In the genomic region with DNA sequence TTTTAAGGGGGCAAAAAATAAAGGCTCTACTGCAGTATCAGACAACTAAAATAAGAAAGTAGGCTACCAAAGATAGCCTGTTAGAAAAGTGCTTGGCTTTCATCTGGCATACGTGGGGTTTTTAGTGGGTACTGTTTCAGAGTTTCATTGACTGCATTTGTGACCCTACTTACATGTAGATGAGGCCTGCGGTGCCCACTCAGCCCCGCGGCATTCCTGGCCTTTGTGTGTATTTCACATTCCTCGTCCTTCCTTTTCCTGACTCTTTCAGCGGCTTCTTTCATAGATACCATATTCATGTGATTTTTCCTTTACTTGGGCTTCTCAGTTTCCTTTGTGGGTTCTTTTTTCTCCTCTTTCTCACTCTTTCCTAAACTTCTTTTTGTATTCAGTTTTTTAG, we compare ENCODE assay signal across 24 cellular contexts. TPM values are rescaled to one million over a fixed set of nuclear protein-coding genes. Genes with fewer than 3 reads are reported as not detected.
A peak's percentile ranks its signal among the peaks of the same experiment; 100 is the strongest.
DNase-seq lines count a peak whose midpoint lies in the region; ATAC-seq, FAIRE-seq and TF ChIP-seq lines count a peak whose summit lies in the region.
"Had no signal": no experiment of that assay in that cellular context is flagged by ENCODE, and none has a peak within 500 bp of the region (broad histone marks: within the 10 kb centered on the region; RNA-seq: fewer than 3 reads in every experiment).

No MANE protein-coding gene starts in this region.

- H2AFZ ChIP-seq in H1 (ENCODE audit: low read length), result no peak overlapping the region

- H3K23me2 ChIP-seq in H1 (ENCODE audit: low read depth, low read length), result no peaks in the 10 kb centered on the region

- no peak overlapping the region for H3K4ac ChIP-seq in H1 (replicated peaks; ENCODE audit: insufficient read length, low read depth, low read length)

- no peaks in the 10 kb centered on the region for H3K4me1 Mint-ChIP-seq in CD4-positive, alpha-beta T cell (ENCODE audit: low read depth)

- CTCF ChIA-PET in H1 (lab: Charles Lee; ENCODE audit: partially characterized antibody), result no interaction called here
- CTCF ChIA-PET in CD4-positive, alpha-beta T cell (lab: Charles Lee), result no interaction called here

- H4K8ac ChIP-seq in H1 (ENCODE audit: extremely low read depth, insufficient read depth, low read length), result no peak overlapping the region

- H3K4me3 Mint-ChIP-seq in CD4-positive, alpha-beta T cell, result no peak overlapping the region
- H3K4me3 Mint-ChIP-seq: CD8-positive, alpha-beta memory T cell had no signal

- TF ChIP-seq RAD21 in H1 (IDR thresholded peaks at IDR 0.05 in 1 of 2, conservative IDR thresholded peaks at IDR 0.05 in 1 of 2; ENCODE audit: low read depth in 2 of 2, low read length in 2 of 2), result no peak

- H3K36me3 Mint-ChIP-seq in CD4-positive, alpha-beta T cell (ENCODE audit: low read depth), result peaks cover 91% of the 10 kb centered on the region

- H3K14ac ChIP-seq in H1 (ENCODE audit: insufficient read length), result no peak overlapping the region

- no peak overlapping the region for H2BK5ac ChIP-seq in H1 (ENCODE audit: low read depth, low read length)

- H3K9ac ChIP-seq in HUES6 (ENCODE audit: low read length), result no peak overlapping the region
- no peak overlapping the region for H3K9ac ChIP-seq in H1 (replicated peaks in 1 of 4; ENCODE audit: extremely low read depth in 1 of 4, low read depth in 3 of 4, low read length in 3 of 4)
- H3K9ac ChIP-seq: BLaER1 had no signal

- no peak overlapping the region for H3K56ac ChIP-seq in H1 (replicated peaks; ENCODE audit: insufficient read length, low read depth, low read length)

- TF ChIP-seq EP300 in H1 (IDR thresholded peaks at IDR 0.05; ENCODE audit: borderline replicate concordance in 1 of 2, low read depth in 2 of 2, low read length in 2 of 2), result no peak

- H3K27me3 ChIP-seq in HUES6 (ENCODE audit: control insufficient read depth, insufficient read depth, low read length) (no peaks in the 10 kb centered on the region), H1 (replicated peaks in 1 of 4; ENCODE audit: control insufficient read depth in 3 of 4, extremely low read depth in 1 of 4, insufficient read depth in 3 of 4, low read length in 3 of 4) (no peaks in the 10 kb centered on the region)
- no peaks in the 10 kb centered on the region for H3K27me3 ChIP-seq in CD4-positive, alpha-beta T cell (ENCODE audit: control insufficient read depth, insufficient read depth, low read length)
- H3K27me3 ChIP-seq: BLaER1 had no signal

- no peak overlapping the region for H2BK15ac ChIP-seq in H1 (ENCODE audit: low read length)

- H3K79me1 ChIP-seq in H1 (ENCODE audit: low read depth, low read length), result peaks cover 6% of the 10 kb centered on the region

- H3K27ac ChIP-seq in HUES6 (ENCODE audit: low read depth, low read length) (peak overlapping the region; percentile 14; the same call in 1 of the 2 replicates), H1 (ENCODE audit: low read depth, low read length) (no peak overlapping the region)
- no peak overlapping the region for H3K27ac ChIP-seq in CD4-positive, alpha-beta T cell (ENCODE audit: low read depth, low read length)
- H3K27ac ChIP-seq: A549, BLaER1 had no signal

- H2AK5ac ChIP-seq in H1 (ENCODE audit: low read depth, low read length), result no peak overlapping the region

- peak; percentile 14 for DNase-seq in ELF-1 (ENCODE audit: low read depth, low spot score)
- DNase-seq in H1 (ENCODE audit: low read depth in 1 of 2, low spot score in 2 of 2), result peak in 1 of 2 experiments; percentile 38
- peak; percentile 16 for DNase-seq in iPS-NIHi7 (ENCODE audit: extremely low spot score)
- DNase-seq in stimulated activated CD4-positive, alpha-beta T cell treated with anti-CD3 and anti-CD28 coated beads, Interleukin-4, amount 100 ng/mL, for 1 hour, result no peak
- no peak for DNase-seq in CD4-positive, alpha-beta T cell
- no peak for DNase-seq in left cardiac atrium
- DNase-seq in cerebellar nuclear complex (lab: John Stamatoyannopoulos, UW), result no peak
- DNase-seq: CD8-positive, alpha-beta memory T cell; DMS53; EL; MM.1S; NCI-H1105; NCI-H2081; NCI-H2171 treated with DMSO at 0.1 percent for 48 hours; NCI-H510A; NCI-H82; PC-3; RPMI8226; SHP77 treated with DMSO at 0.1 percent for 48 hours had no signal

- H3K27me3 Mint-ChIP-seq in CD4-positive, alpha-beta T cell, result no peaks in the 10 kb centered on the region
- H3K27me3 Mint-ChIP-seq: CD8-positive, alpha-beta memory T cell had no signal

- intact Hi-C loops in CD4-positive, alpha-beta T cell (cut with DNase I, micrococcal nuclease), result no loop called here
- intact Hi-C loops in left cardiac atrium (cut with DNase I), result no loop called here

- H3K18ac ChIP-seq in H1 (ENCODE audit: extremely low read depth, low read length), result no peak overlapping the region

- no peak overlapping the region for H4K5ac ChIP-seq in H1 (ENCODE audit: insufficient read length, low read depth, low read length)

- no peak for ATAC-seq in CD4-positive, alpha-beta T cell (ENCODE audit: poor library complexity)
- no peak for ATAC-seq in left cardiac atrium
- ATAC-seq: A549, PC-3, SK-N-SH treated with all-trans-retinoic acid at 6 μM for 48 hours had no signal

- no peak overlapping the region for H4K91ac ChIP-seq in H1 (replicated peaks; ENCODE audit: insufficient read length, low read length)

- peak overlapping the region in 1 of 2 experiments; percentile 22; a peak in 1 of 4 replicates for H3K4me2 ChIP-seq in H1 (ENCODE audit: insufficient read depth in 1 of 2, low read depth in 2 of 2, low read length in 2 of 2)
- H3K4me2 ChIP-seq: A549, BLaER1 had no signal

- no peak overlapping the region for H2BK120ac ChIP-seq in H1 (replicated peaks; ENCODE audit: low read depth, low read length)

- H3K4me1 ChIP-seq in HUES6 (ENCODE audit: control insufficient read depth, insufficient read depth, low read length) (peaks cover 10% of the 10 kb centered on the region; the same call in 1 of the 2 replicates), H1 (replicated peaks in 1 of 4; ENCODE audit: control insufficient read depth in 3 of 4, insufficient read depth in 4 of 4, low read length in 3 of 4) (no peaks in the 10 kb centered on the region; a peak in 1 of 7 replicates)
- H3K4me1 ChIP-seq: BLaER1 had no signal

- H3K79me2 ChIP-seq in H1 (ENCODE audit: control insufficient read depth in 1 of 2, insufficient read depth in 2 of 2, low read length in 2 of 2), result no peaks in the 10 kb centered on the region

- H3K36me3 ChIP-seq in HUES6 (ENCODE audit: control insufficient read depth, insufficient read depth, low read length), result peaks cover 93% of the 10 kb centered on the region
- peaks cover 10 to 72% (median 30%) of the 10 kb centered on the region in 4 experiments for H3K36me3 ChIP-seq in H1 (ENCODE audit: control insufficient read depth in 2 of 4, insufficient read depth in 4 of 4, low read length in 3 of 4)

- 55% methylated on average over 6 of the region's 6 CpGs; no CpG with 5 or more reads in 1 of the 2 experiments for WGBS in H1 (ENCODE audit: extremely low coverage in 1 of 2, insufficient coverage in 1 of 2, insufficient read length in 1 of 2, insufficient replicate concordance in 2 of 2, low coverage in 1 of 2, low lambda C conversion rate in 2 of 2, missing lambda C conversion rate in 1 of 2), 2 experiments

- no peak for FAIRE-seq in H1 (lab: Jason Lieb, UNC)
- FAIRE-seq: A549, GM12891 had no signal

- no peak overlapping the region for H2BK12ac ChIP-seq in H1 (ENCODE audit: low read depth, low read length)

- no peak overlapping the region for H3K4me3 ChIP-seq in HUES6 (ENCODE audit: low read depth, low read length)
- no peak overlapping the region for H3K4me3 ChIP-seq in H1 (ENCODE audit: extremely low read depth in 1 of 4, insufficient read depth in 2 of 4, low read depth in 3 of 4, low read length in 4 of 4)
- H3K4me3 ChIP-seq: A549, BLaER1 had no signal

- H4K20me1 ChIP-seq in H1 (replicated peaks in 1 of 2; ENCODE audit: control insufficient read depth in 1 of 2, insufficient read depth in 2 of 2, low read length in 2 of 2), result peaks cover 0 to 2% of the 10 kb centered on the region in 2 experiments

- no peak for TF ChIP-seq CTCF in H1 (IDR thresholded peaks at IDR 0.05; ENCODE audit: control extremely low read depth in 1 of 3, insufficient read depth in 1 of 3, low read depth in 1 of 3, low read length in 3 of 3)
- TF ChIP-seq CTCF in CD4-positive, alpha-beta T cell (IDR thresholded peaks at IDR 0.05), result no peak

- POLR2A ChIA-PET in H1 (lab: Charles Lee; ENCODE audit: partially characterized antibody), result interaction anchor here (1.0 kb wide), 1 partner anchor 10 kb away, joined by 3 read pairs; no protein-coding TSS in a partner anchor
- POLR2A ChIA-PET in CD4-positive, alpha-beta T cell (lab: Charles Lee), result no interaction called here

- H3K9me3 Mint-ChIP-seq in CD4-positive, alpha-beta T cell, result no peaks in the 10 kb centered on the region
- H3K9me3 Mint-ChIP-seq: CD8-positive, alpha-beta memory T cell had no signal

- H3K23ac ChIP-seq in H1 (ENCODE audit: insufficient read length), result no peak overlapping the region

- H2BK20ac ChIP-seq in H1 (ENCODE audit: low read length), result no peak overlapping the region

- TF ChIP-seq POLR2A in H1 (IDR thresholded peaks at IDR 0.05; ENCODE audit: control extremely low read depth in 1 of 2, low read depth in 2 of 2, low read length in 2 of 2), result no peak

- H3K27ac Mint-ChIP-seq in CD4-positive, alpha-beta T cell, result no peak overlapping the region

- H3K9me3 ChIP-seq in HUES6 (ENCODE audit: control insufficient read depth, insufficient read depth, low read depth, low read length) (no peaks in the 10 kb centered on the region), H1 (ENCODE audit: insufficient read depth in 2 of 2, low read depth in 1 of 2, low read length in 1 of 2) (no peaks in the 10 kb centered on the region)
- no peaks in the 10 kb centered on the region for H3K9me3 ChIP-seq in CD4-positive, alpha-beta T cell (ENCODE audit: control insufficient read depth, low read length)
- H3K9me3 ChIP-seq: A549, BLaER1 had no signal

TF ChIP-seq in H1, 55 proteins besides CTCF, POLR2A, EP300 and RAD21:
- TF ChIP-seq TEAD4 (IDR thresholded peaks at IDR 0.05; ENCODE audit: low read depth, low read length) (peak; percentile 88), SUZ12 (IDR thresholded peaks at IDR 0.05; ENCODE audit: low read length) (no peak)

RNA-seq across cellular contexts. Expression of gene UBE3C, which starts 50.7 kb away (rescaled TPM):
- 49.6 and 54.1 TPM in 2 replicates for total RNA-seq in H1 (2021; fragmentation: NEBNext Ultra II Directional; extraction: Animal tissue kit (Norgen Biotek cat#: 25700))
- polyA plus RNA-seq in H1 (2011; rRNA removed), result 26.5 and 32.0 TPM in 2 replicates
- 33.5 TPM for polyA plus RNA-seq in H1 (2011; cell fraction: cytosol; rRNA removed)
- 24.1 TPM for polyA plus RNA-seq in H1 (2011; cell fraction: nucleus; rRNA removed)
- polyA plus RNA-seq in H1 (2012, experiment 1 of 2), result 27.1 to 31.9 TPM (median 29.9 TPM) in 4 replicates
- 6.2 TPM for polyA plus RNA-seq in H1 (2012, experiment 2 of 2)
- 28.9 TPM for polyA plus RNA-seq in H1 (2013, experiment 1 of 2)
- polyA plus RNA-seq in H1 (2013, experiment 2 of 2), result 28.0 TPM
- 62.7 and 66.1 TPM in 2 replicates for polyA minus RNA-seq in H1 (2011; rRNA and poly(A)+ RNA removed)
- polyA minus RNA-seq in H1 (2011; cell fraction: cytosol; rRNA and poly(A)+ RNA removed), result 38.2 TPM
- polyA minus RNA-seq in H1 (2011; cell fraction: nucleus; rRNA and poly(A)+ RNA removed), result 61.8 TPM
- 10 to 100 TPM; 30.8 to 32.3 TPM for total RNA-seq in CD4-positive, alpha-beta T cell
- 10 to 100 TPM; 46.1 to 55.4 TPM for total RNA-seq in left cardiac atrium

Comparison
In these comparisons a context has a peak if more than half of its experiments do, and no peak if none do; other contexts are left out.
1. DNase-seq: peak in ELF-1 (single experiment) and iPS-NIHi7 (single experiment); none in stimulated activated CD4-positive, alpha-beta T cell treated with anti-CD3 and anti-CD28 coated beads, Interleukin-4, amount 100 ng/mL, for 1 hour (single experiment), CD4-positive, alpha-beta T cell (0 of 10), left cardiac atrium (single experiment) and cerebellar nuclear complex (0 of 2).